ENCODE assay signal across 22 cellular contexts in genomic region chr11:58830693-58831301, GRCh38. TPM values are rescaled to one million over a fixed set of nuclear protein-coding genes. Genes with fewer than 3 reads are reported as not detected.
A peak's percentile ranks its signal among the peaks of the same experiment; 100 is the strongest.
DNase-seq lines count a peak whose midpoint lies in the region; ATAC-seq and TF ChIP-seq lines count a peak whose summit lies in the region.
"Had no signal": no experiment of that assay in that cellular context is flagged by ENCODE, and none has a peak within 500 bp of the region (broad histone marks: within the 10 kb centered on the region; RNA-seq: fewer than 3 reads in every experiment).

No MANE protein-coding gene starts in this region.

- H3K27me3 ChIP-seq in osteoblast (ENCODE audit: insufficient read depth, low read length), result no peaks in the 10 kb centered on the region

- H3K27ac ChIP-seq in osteoblast (ENCODE audit: low read depth, low read length), result no peak overlapping the region
- H3K27ac ChIP-seq: C4-2B, HL-60 had no signal

- H3K9me3 ChIP-seq in osteoblast (ENCODE audit: low read depth, low read length), result no peaks in the 10 kb centered on the region

- no peaks in the 10 kb centered on the region for H3K79me2 ChIP-seq in osteoblast (ENCODE audit: insufficient read depth, low read length)

- DNase-seq in CD14-positive monocyte (ENCODE audit: low spot score), result no peak
- peak; percentile 37 for DNase-seq in ecto neural progenitor cell (ENCODE audit: low spot score)
- DNase-seq in osteoblast (ENCODE audit: insufficient read length, low spot score, missing footprints), result peak; percentile 19
- no peak for DNase-seq in NCI-H2029 (lab: John Stamatoyannopoulos, UW)
- no peak for DNase-seq in activated CD4-positive, CD25-positive, alpha-beta regulatory T cell treated with anti-CD3 and anti-CD28 coated beads, Interleukin-2, amount 50 U/mL, for 72 hours
- DNase-seq: MM.1S, NCI-H1092 treated with DMSO at 0.1 percent for 48 hours, NCI-H146, NCI-H2081, NCI-H774, OCI-M1, RPMI8226, SIG-M5, T-helper 1 cell had no signal

- peaks cover 3% of the 10 kb centered on the region for H3K4me1 Mint-ChIP-seq in CD14-positive monocyte
- H3K4me1 Mint-ChIP-seq in activated T-helper 17 cell treated with anti-CD3 and anti-CD28 coated beads, Interleukin-2, amount 50 U/mL, for 72 hours, result no peaks in the 10 kb centered on the region
- H3K4me1 Mint-ChIP-seq: IgD-negative memory B cell had no signal

- intact Hi-C loops in CD14-positive monocyte (cut with micrococcal nuclease), result no loop called here

- peaks cover 0 to 19% (median 6%) of the 10 kb centered on the region in 7 donors for H3K9me3 Mint-ChIP-seq in CD14-positive monocyte
- H3K9me3 Mint-ChIP-seq in activated T-helper 17 cell treated with anti-CD3 and anti-CD28 coated beads, Interleukin-2, amount 50 U/mL, for 72 hours, result no peaks in the 10 kb centered on the region

- ATAC-seq in HG02759 (IDR thresholded peaks at IDR 0.05; ENCODE audit: unreplicated experiment) (peak; percentile 73), GM18858 (IDR thresholded peaks at IDR 0.05; ENCODE audit: unreplicated experiment) (no peak)
- no peak for ATAC-seq in activated T-helper 17 cell treated with anti-CD3 and anti-CD28 coated beads, Interleukin-2, amount 50 U/mL, for 72 hours (replicated peaks)
- ATAC-seq: GM12878 had no signal

- peaks cover 0 to 6% (median 2%) of the 10 kb centered on the region in 3 donors for H3K27me3 Mint-ChIP-seq in CD14-positive monocyte (ENCODE audit: low read depth in 3 of 3)
- H3K27me3 Mint-ChIP-seq in activated T-helper 17 cell treated with anti-CD3 and anti-CD28 coated beads, Interleukin-2, amount 50 U/mL, for 72 hours, result peaks cover 12% of the 10 kb centered on the region

- no peaks in the 10 kb centered on the region for H3K36me3 ChIP-seq in osteoblast (ENCODE audit: insufficient read depth, low read length)

- H3K4me3 ChIP-seq in osteoblast (ENCODE audit: insufficient read depth, low read length), result peak overlapping the region; percentile 33
- H3K4me3 ChIP-seq: GM12878 had no signal

- no peak overlapping the region for H3K27ac Mint-ChIP-seq in CD14-positive monocyte
- H3K27ac Mint-ChIP-seq in activated T-helper 17 cell treated with anti-CD3 and anti-CD28 coated beads, Interleukin-2, amount 50 U/mL, for 72 hours, result no peak overlapping the region
- H3K27ac Mint-ChIP-seq: IgD-negative memory B cell had no signal

- H2AFZ ChIP-seq in osteoblast (ENCODE audit: low read length), result no peak overlapping the region

- TF ChIP-seq CTCF in CD14-positive monocyte (IDR thresholded peaks at IDR 0.05), result no peak
- TF ChIP-seq CTCF in osteoblast (IDR thresholded peaks at IDR 0.05; ENCODE audit: extremely low read depth, low read depth, low read length), result no peak

- no peaks in the 10 kb centered on the region for H3K36me3 Mint-ChIP-seq in CD14-positive monocyte
- H3K36me3 Mint-ChIP-seq in activated T-helper 17 cell treated with anti-CD3 and anti-CD28 coated beads, Interleukin-2, amount 50 U/mL, for 72 hours (ENCODE audit: low read depth), result no peaks in the 10 kb centered on the region
- H3K36me3 Mint-ChIP-seq: IgD-negative memory B cell had no signal

- H3K4me3 Mint-ChIP-seq in CD14-positive monocyte, result peak overlapping the region; percentile 51 to 61
- H3K4me3 Mint-ChIP-seq in activated T-helper 17 cell treated with anti-CD3 and anti-CD28 coated beads, Interleukin-2, amount 50 U/mL, for 72 hours, result no peak overlapping the region
- H3K4me3 Mint-ChIP-seq: IgD-negative memory B cell had no signal

- no peak overlapping the region for H3K4me2 ChIP-seq in osteoblast (ENCODE audit: insufficient read depth, low read length)

- peaks cover 5% of the 10 kb centered on the region for H3K4me1 ChIP-seq in osteoblast (ENCODE audit: insufficient read depth, low read length)

- no peaks in the 10 kb centered on the region for H4K20me1 ChIP-seq in osteoblast (ENCODE audit: insufficient read depth, low read length)

RNA-seq across cellular contexts. Expression of gene GLYATL2, which starts 13.7 kb away (rescaled TPM):
- polyA plus RNA-seq in CD14-positive monocyte, result not detected
- total RNA-seq in osteoblast, result 1.1 and 1.8 TPM in 2 replicates
- total RNA-seq in activated T-helper 17 cell treated with anti-CD3 and anti-CD28 coated beads, Interleukin-2, amount 50 U/mL, for 72 hours, result not detected
- total RNA-seq: NCI-H460 had no signal
- polyA plus RNA-seq: IgD-negative memory B cell had no signal

Comparison
In these comparisons a context has a peak if more than half of its experiments do, and no peak if none do; other contexts are left out.
1. DNase-seq: peak in ecto neural progenitor cell (single experiment) and osteoblast (single experiment); none in CD14-positive monocyte (single experiment), NCI-H2029 (single experiment) and activated CD4-positive, CD25-positive, alpha-beta regulatory T cell treated with anti-CD3 and anti-CD28 coated beads, Interleukin-2, amount 50 U/mL, for 72 hours (single experiment).